In the genomic region with DNA sequence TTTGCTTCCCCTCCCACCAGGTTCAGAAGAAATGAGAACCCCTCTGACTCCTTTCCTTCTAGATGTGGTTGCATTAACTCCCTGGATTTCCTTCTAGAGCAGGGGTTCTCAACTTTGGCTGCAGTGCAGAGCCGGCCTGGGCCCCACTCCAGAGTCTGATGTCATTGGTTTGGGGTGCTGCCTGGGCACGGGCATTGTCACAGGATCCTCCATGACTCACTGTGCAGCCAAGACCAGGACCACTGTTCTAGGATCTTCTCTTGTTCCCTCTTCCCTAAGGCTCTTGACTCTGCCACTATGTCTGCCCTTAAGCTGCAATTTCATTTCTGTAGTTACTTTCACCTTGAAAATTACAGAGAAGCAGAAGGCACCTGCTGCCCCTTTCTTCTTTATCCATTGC, we compare ENCODE assay signal across 11 cellular contexts. TPM values are rescaled to one million over a fixed set of nuclear protein-coding genes. Genes with fewer than 3 reads are reported as not detected.
A peak's percentile ranks its signal among the peaks of the same experiment; 100 is the strongest.
DNase-seq lines count a peak whose midpoint lies in the region; FAIRE-seq and TF ChIP-seq lines count a peak whose summit lies in the region.
"Had no signal": no experiment of that assay in that cellular context is flagged by ENCODE, and none has a peak within 500 bp of the region (broad histone marks: within the 10 kb centered on the region; RNA-seq: fewer than 3 reads in every experiment).

No MANE protein-coding gene starts in this region.

- no peaks in the 10 kb centered on the region for H3K9me1 ChIP-seq in keratinocyte (ENCODE audit: control insufficient read depth, extremely low read depth, insufficient read depth, low read length)

- dilution Hi-C loops in keratinocyte (cut with MboI; ENCODE audit: extremely low pct_ligation_motif_present, low sequenced_read_pairs), result no loop called here

- H3K4me2 ChIP-seq in keratinocyte (ENCODE audit: control insufficient read depth, extremely low read depth, insufficient read depth, low read depth, low read length), result peak overlapping the region; percentile 58

- H3K27me3 Mint-ChIP-seq in type B pancreatic cell, result no peaks in the 10 kb centered on the region

- no peak overlapping the region for H3K9ac ChIP-seq in keratinocyte (ENCODE audit: control insufficient read depth, extremely low read depth, insufficient read depth, low read length)

- H3K4me3 ChIP-seq in bronchial epithelial cell (ENCODE audit: low read depth, low read length), result no peak overlapping the region
- H3K4me3 ChIP-seq in keratinocyte (ENCODE audit: control insufficient read depth in 2 of 3, extremely low read depth in 1 of 3, insufficient read depth in 2 of 3, low read depth in 1 of 3, low read length in 3 of 3), result no peak overlapping the region

- H4K20me1 ChIP-seq in keratinocyte (ENCODE audit: control insufficient read depth, extremely low read depth, insufficient read depth, low read length), result no peaks in the 10 kb centered on the region

- TF ChIP-seq CTCF in bronchial epithelial cell (IDR thresholded peaks at IDR 0.05; ENCODE audit: insufficient read depth, low read length, severe bottlenecking), result no peak
- no peak for TF ChIP-seq CTCF in keratinocyte (optimal IDR thresholded peaks at IDR 0.05 in 1 of 3, IDR thresholded peaks at IDR 0.05 in 1 of 3, conservative IDR thresholded peaks at IDR 0.05 in 1 of 3; ENCODE audit: extremely low read depth in 1 of 3, insufficient read depth in 2 of 3, low read length in 3 of 3)
- TF ChIP-seq CTCF in type B pancreatic cell (conservative IDR thresholded peaks at IDR 0.05), result no peak

- no peak overlapping the region for H3K27ac ChIP-seq in keratinocyte (ENCODE audit: control insufficient read depth, insufficient read depth, low read length)

- H3K36me3 ChIP-seq in bronchial epithelial cell (ENCODE audit: control insufficient read depth, insufficient read depth, low read length) (peaks cover 5% of the 10 kb centered on the region), keratinocyte (ENCODE audit: control insufficient read depth in 2 of 2, extremely low read depth in 1 of 2, insufficient read depth in 2 of 2, low read length in 2 of 2) (peaks cover 0 to 2% of the 10 kb centered on the region in 2 experiments)

- peak overlapping the region; percentile 19 for H3K4me3 Mint-ChIP-seq in type B pancreatic cell

- peaks cover 42% of the 10 kb centered on the region for H3K4me1 ChIP-seq in keratinocyte (ENCODE audit: control insufficient read depth, extremely low read depth, insufficient read depth, low read length)

- no peaks in the 10 kb centered on the region for H3K9me3 ChIP-seq in keratinocyte (ENCODE audit: control insufficient read depth, low read depth, low read length)

- peaks cover 3% of the 10 kb centered on the region for H3K36me3 Mint-ChIP-seq in type B pancreatic cell

- H3K27me3 ChIP-seq in bronchial epithelial cell (ENCODE audit: control insufficient read depth, insufficient read depth, low read length) (no peaks in the 10 kb centered on the region), keratinocyte (ENCODE audit: control insufficient read depth, extremely low read depth, insufficient read depth, low read length) (no peaks in the 10 kb centered on the region)

- H3K4me1 Mint-ChIP-seq in type B pancreatic cell (ENCODE audit: unreplicated experiment), result peaks cover 32% of the 10 kb centered on the region

- FAIRE-seq in bronchial epithelial cell (lab: Jason Lieb, UNC), result no peak
- FAIRE-seq in keratinocyte (lab: Jason Lieb, UNC), result no peak
- FAIRE-seq in RCC 7860 (lab: Jason Lieb, UNC), result no peak
- FAIRE-seq: A204.1 had no signal

- no peak overlapping the region for H2AFZ ChIP-seq in keratinocyte (ENCODE audit: control insufficient read depth, low read length)

- no peaks in the 10 kb centered on the region for H3K9me3 Mint-ChIP-seq in type B pancreatic cell

- H3K79me2 ChIP-seq in keratinocyte (ENCODE audit: control insufficient read depth, insufficient read depth, low read length), result peaks cover 53% of the 10 kb centered on the region

- DNase-seq in DMS53 (lab: John Stamatoyannopoulos, UW), result peak; percentile 46
- DNase-seq in DMS53 treated with DMSO at 0.1 percent for 48 hours (lab: John Stamatoyannopoulos, UW; ENCODE audit: unreplicated experiment), result no peak
- peak; percentile 65 for DNase-seq in bronchial epithelial cell (ENCODE audit: low read depth)
- DNase-seq in keratinocyte (ENCODE audit: low read depth, low spot score), result no peak
- DNase-seq in type B pancreatic cell (ENCODE audit: extremely low spot score, unreplicated experiment), result no peak
- no peak for DNase-seq in kidney tubule cell (ENCODE audit: low spot score)
- DNase-seq in NCI-H510A treated with DMSO at 0.1 percent for 48 hours (lab: John Stamatoyannopoulos, UW), result no peak
- no peak for DNase-seq in RCC 7860 (ENCODE audit: low spot score)
- DNase-seq: activated CD4-positive, alpha-beta T cell treated with anti-CD3 and anti-CD28 coated beads, Interleukin-2, amount 50 U/mL, for 4 hours; NCI-H146 had no signal

- H3K27ac Mint-ChIP-seq in type B pancreatic cell, result peak overlapping the region; percentile 78

RNA-seq across cellular contexts. Expression of a gene that starts 31.8 kb away (rescaled TPM):
- 25.0 and 25.3 TPM in 2 replicates for total RNA-seq in bronchial epithelial cell
- 10.4 to 13.8 TPM (median 12.6 TPM) in 3 replicates for polyA plus RNA-seq in keratinocyte
- polyA plus RNA-seq in keratinocyte (2011; ENCODE audit: low read depth), result 14.3 TPM
- polyA plus RNA-seq in keratinocyte (2011; cell fraction: cytosol; rRNA removed), result 5.1 and 6.1 TPM in 2 replicates
- polyA plus RNA-seq in keratinocyte (2011; cell fraction: nucleus; rRNA removed), result 46.9 and 56.0 TPM in 2 replicates
- 7.2 and 16.5 TPM in 2 replicates for polyA plus RNA-seq in keratinocyte (2012; ENCODE audit: low replicate concordance)
- 13.5 to 33.2 TPM (median 21.9 TPM) in 3 replicates for polyA minus RNA-seq in keratinocyte
- polyA minus RNA-seq in keratinocyte (2011; cell fraction: cytosol; rRNA and poly(A)+ RNA removed), result 5.2 TPM
- polyA minus RNA-seq in keratinocyte (2011; cell fraction: nucleus; rRNA and poly(A)+ RNA removed), result 15.9 and 22.5 TPM in 2 replicates
- total RNA-seq in type B pancreatic cell (ENCODE audit: low replicate concordance), result 16.1 and 20.1 TPM in 2 replicates

Comparison
In these comparisons a context has a peak if more than half of its experiments do, and no peak if none do; other contexts are left out.
1. DNase-seq: peak in DMS53 (single experiment) and bronchial epithelial cell (single experiment); none in DMS53 treated with DMSO at 0.1 percent for 48 hours (single experiment), keratinocyte (single experiment), type B pancreatic cell (single experiment), kidney tubule cell (single experiment), NCI-H510A treated with DMSO at 0.1 percent for 48 hours (single experiment) and RCC 7860 (single experiment).